17 cellular contexts compared by ENCODE assay signal in the genomic region with DNA sequence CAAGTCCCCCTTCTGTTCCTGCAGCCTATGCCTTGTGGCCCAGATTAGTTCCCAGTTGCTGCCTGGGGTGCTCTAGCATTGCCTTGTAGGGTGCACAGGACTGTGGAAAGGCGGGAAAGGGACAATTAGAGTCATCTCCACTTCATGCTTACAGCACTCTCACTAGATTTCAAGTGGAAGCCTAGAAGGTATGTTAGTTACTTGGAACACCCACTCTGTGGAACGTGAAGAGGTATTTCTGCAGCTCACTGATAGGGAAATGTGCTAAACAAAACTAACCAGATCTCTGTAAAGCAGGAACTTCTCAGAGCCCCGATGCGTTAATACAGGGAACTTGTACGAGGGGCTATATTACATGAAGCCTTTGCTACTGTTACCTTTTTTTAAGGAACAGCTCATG. TPM values are rescaled to one million over a fixed set of nuclear protein-coding genes. Genes with fewer than 3 reads are reported as not detected.
"Had no signal": no experiment of that assay in that cellular context is flagged by ENCODE, and none has a peak within 500 bp of the region (broad histone marks: within the 10 kb centered on the region; RNA-seq: fewer than 3 reads in every experiment).

No MANE protein-coding gene starts in this region.

- H3K9me3 ChIP-seq: adrenal gland, tibial artery had no signal

- H3K4me2 ChIP-seq: neural progenitor cell had no signal

- H3K27me3 ChIP-seq: adrenal gland, neural progenitor cell, tibial artery had no signal

- H3K36me3 ChIP-seq: neural progenitor cell had no signal

- DNase-seq: activated CD4-positive, alpha-beta memory T cell treated with anti-CD3 and anti-CD28 coated beads for 36 hours; activated CD4-positive, alpha-beta T cell treated with anti-CD3 and anti-CD28 coated beads for 36 hours; activated CD8-positive, alpha-beta memory T cell treated with anti-CD3 and anti-CD28 coated beads, Interleukin-2, amount 10 ng/mL, durations not matched to agents 7 days and 5 days; activated naive CD4-positive, alpha-beta T cell treated with anti-CD3 and anti-CD28 coated beads, Interleukin-2, amount 50 U/mL, for 16 hours; activated T-cell treated with anti-CD3 and anti-CD28 coated beads, Interleukin-2, amount 50 U/mL, for 1 hour; adrenal gland; central memory CD4-positive, alpha-beta T cell; cortex of kidney; effector CD4-positive, alpha-beta T cell; foreskin fibroblast; midbrain; stimulated activated CD4-positive, alpha-beta T cell treated with anti-CD3 and anti-CD28 coated beads, Interleukin-12 subunit alpha, Interleukin-12 subunit beta, amount 100 ng/mL, for 4 hours; stimulated activated CD4-positive, alpha-beta T cell treated with anti-CD3 and anti-CD28 coated beads, Interleukin-2, amount 100 ng/mL, for 24 hours; tibial artery had no signal

- H3K4me1 ChIP-seq: neural progenitor cell had no signal

- H3K4me3 ChIP-seq: adrenal gland, neural progenitor cell, tibial artery had no signal

- H3K9ac ChIP-seq: neural progenitor cell had no signal

- H3K27ac ChIP-seq: adrenal gland, neural progenitor cell, VCaP had no signal

RNA-seq across cellular contexts. Expression of gene SLC13A4, which starts 46.2 kb away (rescaled TPM):
- total RNA-seq: activated CD4-positive, alpha-beta memory T cell treated with anti-CD3 and anti-CD28 coated beads for 36 hours; activated CD4-positive, alpha-beta T cell treated with anti-CD3 and anti-CD28 coated beads for 36 hours; activated CD8-positive, alpha-beta memory T cell treated with anti-CD3 and anti-CD28 coated beads, Interleukin-2, amount 10 ng/mL, durations not matched to agents 7 days and 5 days; endothelial cell of umbilical vein had no signal
- polyA plus RNA-seq: endothelial cell of umbilical vein had no signal
